8 cellular contexts compared by ENCODE assay signal in the genomic region with DNA sequence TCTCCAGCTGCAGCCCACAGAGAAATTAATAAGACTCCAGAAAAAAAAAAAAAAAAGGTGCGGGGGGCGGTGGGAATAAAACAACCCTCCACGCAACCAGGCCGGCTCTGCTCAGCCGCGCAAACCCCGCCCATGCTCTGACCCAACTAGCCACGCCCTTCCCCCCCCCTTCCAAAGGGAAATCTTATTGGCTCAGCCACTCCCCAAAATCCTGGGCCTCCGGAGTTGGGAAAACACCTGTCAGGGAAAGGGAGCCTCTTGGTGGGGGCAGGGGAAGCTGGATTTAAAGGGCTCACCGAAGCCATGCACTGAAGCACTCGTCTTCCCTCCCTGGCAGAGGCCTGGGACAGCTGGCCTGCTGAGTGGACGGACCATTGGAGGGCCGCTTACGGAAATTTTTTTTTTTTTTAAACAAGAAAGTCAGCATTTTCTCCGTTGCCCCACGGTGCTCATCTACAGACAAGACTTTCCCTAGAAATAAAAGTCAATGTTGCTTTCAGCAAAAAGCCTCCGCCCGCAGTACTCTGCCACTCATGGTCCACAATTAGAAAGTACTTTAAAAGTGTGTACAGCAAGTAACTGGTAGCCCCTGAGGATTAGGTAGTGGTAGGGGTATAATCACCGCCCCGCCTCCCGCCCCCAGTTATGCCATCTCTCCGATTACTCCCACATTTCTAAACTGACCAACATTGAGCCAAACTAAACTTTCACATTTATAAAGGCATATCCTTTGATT. TPM values are rescaled to one million over a fixed set of nuclear protein-coding genes. Genes with fewer than 3 reads are reported as not detected.
DNase-seq lines count a peak whose midpoint lies in the region; ATAC-seq and TF ChIP-seq lines count a peak whose summit lies in the region.

No MANE protein-coding gene starts in this region.

- H3K4me3 ChIP-seq in AG10803 (ENCODE audit: low read length) (peak overlapping the region; percentile 57), HUES6 (ENCODE audit: low read depth, low read length) (peak overlapping the region; percentile 67), astrocyte of the cerebellum (ENCODE audit: low read depth, low read length) (peak overlapping the region; percentile 49), iPS-18a (ENCODE audit: low read length) (peak overlapping the region; percentile 75), sigmoid colon (peak overlapping the region; percentile 38 to 68 (median 60))

- 27 to 34% methylated on average over 22 of the region's 22 CpGs for WGBS in sigmoid colon, 2 donors

- TF ChIP-seq POLR2A in sigmoid colon (IDR thresholded peaks at IDR 0.05): no peak

- no peak for ATAC-seq in GM18909 (IDR thresholded peaks at IDR 0.05; ENCODE audit: poor library complexity, unreplicated experiment)
- no peak for ATAC-seq in GM21529 (IDR thresholded peaks at IDR 0.05; ENCODE audit: unreplicated experiment)
- ATAC-seq in GM18520 (IDR thresholded peaks at IDR 0.05; ENCODE audit: unreplicated experiment): no peak

- no peak for TF ChIP-seq EP300 in sigmoid colon (IDR thresholded peaks at IDR 0.05)

- no peak overlapping the region for H3K27ac ChIP-seq in HUES6 (ENCODE audit: low read depth, low read length)
- H3K27ac ChIP-seq in iPS-18a (ENCODE audit: low read length): no peak overlapping the region
- peak overlapping the region in 1 of 4 donors; percentile 48 for H3K27ac ChIP-seq in sigmoid colon

- H3K4me1 ChIP-seq in HUES6 (ENCODE audit: control insufficient read depth, insufficient read depth, low read length) (peaks cover 10% of the 10 kb centered on the region; the same call in 1 of the 2 replicates), iPS-18a (ENCODE audit: control insufficient read depth, low read depth, low read length) (peaks cover 14% of the 10 kb centered on the region), sigmoid colon (peaks cover 0 to 27% (median 21%) of the 10 kb centered on the region in 4 donors)

- no peaks in the 10 kb centered on the region for H3K9me3 ChIP-seq in HUES6 (ENCODE audit: control insufficient read depth, insufficient read depth, low read depth, low read length)
- no peaks in the 10 kb centered on the region for H3K9me3 ChIP-seq in iPS-18a (ENCODE audit: control insufficient read depth, low read depth, low read length)
- H3K9me3 ChIP-seq in sigmoid colon: no peaks in the 10 kb centered on the region

- TF ChIP-seq CTCF in AG10803 (conservative IDR thresholded peaks at IDR 0.05; ENCODE audit: low read length): no peak
- TF ChIP-seq CTCF in astrocyte of the cerebellum (IDR thresholded peaks at IDR 0.05; ENCODE audit: low read depth, low read length, missing control alignments): no peak
- no peak for TF ChIP-seq CTCF in sigmoid colon (IDR thresholded peaks at IDR 0.05)

- H3K9ac ChIP-seq in HUES6 (ENCODE audit: low read length): no peak overlapping the region
- no peak overlapping the region for H3K9ac ChIP-seq in iPS-18a (ENCODE audit: low read length)

- intact Hi-C loops in sigmoid colon (cut with DNase I): loop anchor here (10.0 kb wide), 1 partner anchor 205 kb away; no protein-coding TSS in a partner anchor

- DNase-seq in AG10803 (ENCODE audit: low read depth) (no peak), astrocyte of the cerebellum (ENCODE audit: low read depth) (no peak), sigmoid colon (peak; percentile 52)

- peaks cover 62% of the 10 kb centered on the region for H3K27me3 ChIP-seq in HUES6 (ENCODE audit: control insufficient read depth, insufficient read depth, low read length)
- H3K27me3 ChIP-seq in iPS-18a (ENCODE audit: control insufficient read depth, insufficient read depth, low read length): peaks cover 60% of the 10 kb centered on the region
- peaks cover 6 to 32% (median 11%) of the 10 kb centered on the region in 3 donors for H3K27me3 ChIP-seq in sigmoid colon

- no peaks in the 10 kb centered on the region for H3K36me3 ChIP-seq in HUES6 (ENCODE audit: control insufficient read depth, insufficient read depth, low read length)
- no peaks in the 10 kb centered on the region for H3K36me3 ChIP-seq in iPS-18a (ENCODE audit: control insufficient read depth, low read depth, low read length)
- H3K36me3 ChIP-seq in sigmoid colon: no peaks in the 10 kb centered on the region

- in situ Hi-C loops in astrocyte of the cerebellum (cut with HindIII; ENCODE audit: low sequenced_read_pairs): no loop called here

RNA-seq across cellular contexts. Expression of a gene that starts 0.7 kb away (rescaled TPM):
- total RNA-seq in sigmoid colon: under 1 TPM; under 0.01 to 0.33 (median 0.21) TPM
- under 1 TPM in 2 of 3 donors, not detected in 1; under 0.01 to 0.03 TPM for polyA plus RNA-seq in sigmoid colon
